ENCODE assay signal across 8 cellular contexts in genomic region chr15:88331291-88331690, GRCh38.
DNase-seq lines count a peak whose midpoint lies in the region; ATAC-seq and TF ChIP-seq lines count a peak whose summit lies in the region.

No MANE protein-coding gene starts in this region.

- no peaks in the 10 kb centered on the region for H3K36me3 Mint-ChIP-seq in HFFc6 (ENCODE audit: low read depth)
- H3K36me3 Mint-ChIP-seq in activated naive CD4-positive, alpha-beta T cell treated with anti-CD3 and anti-CD28 coated beads for 36 hours (ENCODE audit: low read depth): no peaks in the 10 kb centered on the region

- peak; percentile 46 for ATAC-seq in left lung
- ATAC-seq in HG02981 (IDR thresholded peaks at IDR 0.05; ENCODE audit: unreplicated experiment): no peak
- ATAC-seq in GM19035 (IDR thresholded peaks at IDR 0.05; ENCODE audit: unreplicated experiment): no peak

- H3K9me3 ChIP-seq in left lung: no peaks in the 10 kb centered on the region

- H3K4me1 Mint-ChIP-seq in HFFc6 (ENCODE audit: low read depth): peaks cover 22% of the 10 kb centered on the region
- no peaks in the 10 kb centered on the region for H3K4me1 Mint-ChIP-seq in activated naive CD4-positive, alpha-beta T cell treated with anti-CD3 and anti-CD28 coated beads for 36 hours (ENCODE audit: low read depth)

- H3K27ac ChIP-seq in left lung: no peak overlapping the region

- no peaks in the 10 kb centered on the region for H3K36me3 ChIP-seq in left lung

- H3K27me3 ChIP-seq in left lung: peaks cover 0 to 3% of the 10 kb centered on the region in 2 donors

- DNase-seq in NCI-H345 (lab: John Stamatoyannopoulos, UW) (peak; percentile 11), NCI-H345 treated with DMSO at 0.1 percent for 48 hours (lab: John Stamatoyannopoulos, UW; ENCODE audit: unreplicated experiment) (no peak), HFFc6 (no peak), NCI-H748 treated with DMSO at 0.1 percent for 48 hours (lab: John Stamatoyannopoulos, UW) (peak; percentile 18), left lung (no peak)
- peak; percentile 77 for DNase-seq in activated naive CD4-positive, alpha-beta T cell treated with anti-CD3 and anti-CD28 coated beads for 36 hours

- intact Hi-C loops in activated naive CD4-positive, alpha-beta T cell treated with anti-CD3 and anti-CD28 coated beads for 36 hours (cut with micrococcal nuclease): loop anchor here (2.0 to 5.0 kb wide), 2 partner anchors 84 to 121 kb away; no protein-coding TSS in a partner anchor
- intact Hi-C loops in left lung (cut with DNase I): no loop called here

- H3K4me1 ChIP-seq in left lung: no peaks in the 10 kb centered on the region

- H3K27ac Mint-ChIP-seq in HFFc6: no peak overlapping the region
- H3K27ac Mint-ChIP-seq in activated naive CD4-positive, alpha-beta T cell treated with anti-CD3 and anti-CD28 coated beads for 36 hours: no peak overlapping the region

- peaks cover 3% of the 10 kb centered on the region; the same call in 1 of the 2 replicates for H3K9me3 Mint-ChIP-seq in HFFc6
- H3K9me3 Mint-ChIP-seq in activated naive CD4-positive, alpha-beta T cell treated with anti-CD3 and anti-CD28 coated beads for 36 hours: no peaks in the 10 kb centered on the region

- no peak overlapping the region for H3K4me3 ChIP-seq in left lung

- TF ChIP-seq CTCF in HFFc6 (IDR thresholded peaks at IDR 0.05): peak; percentile 65
- no peak for TF ChIP-seq CTCF in left lung (IDR thresholded peaks at IDR 0.05)

- CTCF ChIA-PET in activated naive CD4-positive, alpha-beta T cell treated with anti-CD3 and anti-CD28 coated beads for 36 hours (lab: Charles Lee): interaction anchor here (0.7 to 1.9 kb wide), 6 partner anchors 15 to 340 kb away, joined by 3 to 7 read pairs (median 3); no protein-coding TSS in a partner anchor

- H3K27me3 Mint-ChIP-seq in HFFc6 (ENCODE audit: insufficient read depth): peaks cover 3% of the 10 kb centered on the region
- H3K27me3 Mint-ChIP-seq in activated naive CD4-positive, alpha-beta T cell treated with anti-CD3 and anti-CD28 coated beads for 36 hours (ENCODE audit: low read depth): peaks cover 4% of the 10 kb centered on the region

- H3K4me3 Mint-ChIP-seq in HFFc6: no peak overlapping the region
- no peak overlapping the region for H3K4me3 Mint-ChIP-seq in activated naive CD4-positive, alpha-beta T cell treated with anti-CD3 and anti-CD28 coated beads for 36 hours

Comparison
In these comparisons a context has a peak if more than half of its experiments do, and no peak if none do; other contexts are left out.
1. DNase-seq: peak in NCI-H345 (single experiment), NCI-H748 treated with DMSO at 0.1 percent for 48 hours (single experiment) and activated naive CD4-positive, alpha-beta T cell treated with anti-CD3 and anti-CD28 coated beads for 36 hours (single experiment); none in NCI-H345 treated with DMSO at 0.1 percent for 48 hours (single experiment), HFFc6 (single experiment) and left lung (0 of 2).